Comparison of ENCODE assay signal across 9 cellular contexts in genomic region chr7:142556745-142557144, GRCh38.
DNase-seq lines count a peak whose midpoint lies in the region; ATAC-seq and TF ChIP-seq lines count a peak whose summit lies in the region.
"Had no signal": no experiment of that assay in that cellular context is flagged by ENCODE, and none has a peak within 500 bp of the region (broad histone marks: within the 10 kb centered on the region; RNA-seq: fewer than 3 reads in every experiment).

No MANE protein-coding gene starts in this region.

- H3K27ac ChIP-seq in RWPE2 (ENCODE audit: poor library complexity, severe bottlenecking): peak overlapping the region; percentile 94
- H3K27ac ChIP-seq: C4-2B had no signal

- TF ChIP-seq CTCF in RWPE2 (IDR thresholded peaks at IDR 0.05; ENCODE audit: poor library complexity, severe bottlenecking) (peak; percentile 10), fibroblast of mammary gland (conservative IDR thresholded peaks at IDR 0.05; ENCODE audit: control insufficient read depth, insufficient read depth, low read depth, low read length) (peak; percentile 33)

- no peaks in the 10 kb centered on the region for H3K36me3 ChIP-seq in RWPE2 (ENCODE audit: low read depth)

- ATAC-seq in RWPE2 (ENCODE audit: low read depth) (peak; percentile 98), sciatic nerve (peak; percentile 63)

- no peaks in the 10 kb centered on the region for H3K9me3 ChIP-seq in RWPE2 (ENCODE audit: severe bottlenecking)

- H3K4me3 ChIP-seq in RWPE2 (ENCODE audit: severe bottlenecking) (no peak overlapping the region), fibroblast of mammary gland (ENCODE audit: control insufficient read depth, low read depth, low read length) (no peak overlapping the region)

- no peaks in the 10 kb centered on the region for H3K27me3 ChIP-seq in RWPE2 (ENCODE audit: insufficient read depth, poor library complexity, severe bottlenecking)

- intact Hi-C loops in sciatic nerve (cut with DNase I): no loop called here

- peaks cover 24% of the 10 kb centered on the region for H3K4me1 ChIP-seq in RWPE2 (ENCODE audit: insufficient read depth, poor library complexity, severe bottlenecking)

- DNase-seq in SKM-1 treated with dmso at 0.1 percent for 144 hours (lab: John Stamatoyannopoulos, UW; ENCODE audit: unreplicated experiment) (peak; percentile 65), SKM-1 (lab: John Stamatoyannopoulos, UW; ENCODE audit: unreplicated experiment) (no peak), RWPE2 (ENCODE audit: low spot score) (peak; percentile 90), fibroblast of mammary gland (ENCODE audit: low read depth) (peak; percentile 99), sciatic nerve (ENCODE audit: low spot score) (peak; percentile 63), NCI-H82 treated with DMSO at 0.1 percent for 48 hours (lab: John Stamatoyannopoulos, UW; ENCODE audit: unreplicated experiment) (no peak), NCI-H1417 treated with DMSO at 0.1 percent for 48 hours (lab: John Stamatoyannopoulos, UW) (no peak), amygdala (lab: John Stamatoyannopoulos, UW) (no peak)

Comparison
In these comparisons a context has a peak if more than half of its experiments do, and no peak if none do; other contexts are left out.
1. DNase-seq: peak in SKM-1 treated with dmso at 0.1 percent for 144 hours (single experiment), RWPE2 (single experiment), fibroblast of mammary gland (single experiment) and sciatic nerve (single experiment); none in SKM-1 (single experiment), NCI-H82 treated with DMSO at 0.1 percent for 48 hours (single experiment), NCI-H1417 treated with DMSO at 0.1 percent for 48 hours (single experiment) and amygdala (0 of 56).